20 cellular contexts compared by ENCODE assay signal in genomic region chr1:226993676-226994356, GRCh38. TPM values are rescaled to one million over a fixed set of nuclear protein-coding genes. Genes with fewer than 3 reads are reported as not detected.
DNase-seq lines count a peak whose midpoint lies in the region; ATAC-seq and TF ChIP-seq lines count a peak whose summit lies in the region.
"Had no signal": no experiment of that assay in that cellular context is flagged by ENCODE, and none has a peak within 500 bp of the region (broad histone marks: within the 10 kb centered on the region; RNA-seq: fewer than 3 reads in every experiment).

No MANE protein-coding gene starts in this region.

- no peaks in the 10 kb centered on the region; the same call in 1 of the 2 replicates for H3K36me3 ChIP-seq in GM23338 (ENCODE audit: insufficient read depth)
- H3K36me3 ChIP-seq in mammary epithelial cell (ENCODE audit: insufficient read depth, low read length), result peaks cover 8% of the 10 kb centered on the region

- H4K20me1 ChIP-seq in GM23338 (replicated peaks; ENCODE audit: insufficient read depth), result no peaks in the 10 kb centered on the region
- no peaks in the 10 kb centered on the region for H4K20me1 ChIP-seq in mammary epithelial cell (ENCODE audit: insufficient read depth, low read length)

- 0 out of 2 replicates have a peak overlapping the region, but pooled peaks have one; percentile 26 for H3K4me2 ChIP-seq in GM23338
- no peak overlapping the region for H3K4me2 ChIP-seq in mammary epithelial cell (ENCODE audit: insufficient read depth, low read depth, low read length)

- no peaks in the 10 kb centered on the region; the same call in 2 of the 3 replicates for H3K9me3 Mint-ChIP-seq in GM23338
- H3K9me3 Mint-ChIP-seq: activated T-cell treated with anti-CD3 and anti-CD28 coated beads, Interleukin-2, amount 50 U/mL, for 24 hours; natural killer cell had no signal

- in situ Hi-C loops in mammary epithelial cell (cut with MboI; ENCODE audit: low sequenced_read_pairs in 2 of 2), result no loop called here

- peaks cover 5% of the 10 kb centered on the region for H3K27me3 Mint-ChIP-seq in GM23338 (ENCODE audit: insufficient read depth, low read depth, poor library complexity)
- H3K27me3 Mint-ChIP-seq: activated T-cell treated with anti-CD3 and anti-CD28 coated beads, Interleukin-2, amount 50 U/mL, for 24 hours; T-helper 17 cell had no signal

- BruUV-seq in mammary epithelial cell (replicated peaks; lab: Mats Ljungman, UMichigan), result TSS peak; percentile 21

- H3K27ac Mint-ChIP-seq in GM23338, result peak overlapping the region; percentile 87
- H3K27ac Mint-ChIP-seq: activated T-cell treated with anti-CD3 and anti-CD28 coated beads, Interleukin-2, amount 50 U/mL, for 24 hours; natural killer cell had no signal

- ATAC-seq in GM23338, result peak; percentile 71
- ATAC-seq in left ventricle myocardium superior, result peak; percentile 70
- ATAC-seq in sciatic nerve, result peak; percentile 75
- no peak for ATAC-seq in HG03159 (IDR thresholded peaks at IDR 0.05; ENCODE audit: unreplicated experiment)
- no peak for ATAC-seq in HG02981 (IDR thresholded peaks at IDR 0.05; ENCODE audit: unreplicated experiment)
- ATAC-seq in HG03378 (IDR thresholded peaks at IDR 0.05; ENCODE audit: unreplicated experiment), result no peak
- ATAC-seq: lower lobe of right lung, natural killer cell, T-helper 17 cell had no signal

- H3K9me2 ChIP-seq in GM23338 (ENCODE audit: insufficient read depth), result no peaks in the 10 kb centered on the region

- H3K79me2 ChIP-seq in GM23338 (replicated peaks; ENCODE audit: insufficient read depth) (no peaks in the 10 kb centered on the region), mammary epithelial cell (ENCODE audit: insufficient read depth, low read length) (no peaks in the 10 kb centered on the region)

- WGBS in mammary epithelial cell (ENCODE audit: low coverage, missing lambda C conversion rate), result 87% methylated on average over 12 of the region's 16 CpGs

- H3K4me3 Mint-ChIP-seq in GM23338, result no peak overlapping the region; the same call in 2 of the 3 replicates
- H3K4me3 Mint-ChIP-seq: activated T-cell treated with anti-CD3 and anti-CD28 coated beads, Interleukin-2, amount 50 U/mL, for 24 hours; natural killer cell; T-helper 17 cell had no signal

- no peaks in the 10 kb centered on the region; the same call in 1 of the 2 replicates for H3F3A ChIP-seq in GM23338 (replicated peaks; ENCODE audit: low read depth)

- peaks cover 14% of the 10 kb centered on the region; the same call in 2 of the 3 replicates for H3K36me3 Mint-ChIP-seq in GM23338 (ENCODE audit: low read depth)
- H3K36me3 Mint-ChIP-seq: natural killer cell had no signal

- peak; percentile 26 for DNase-seq in GM23338 (ENCODE audit: low spot score)
- no peak for DNase-seq in mammary epithelial cell
- peak; percentile 47 for DNase-seq in left ventricle myocardium superior
- DNase-seq in sciatic nerve (ENCODE audit: low spot score), result peak; percentile 58
- DNase-seq in germinal center (ENCODE audit: low spot score), result no peak
- DNase-seq: activated CD4-positive, alpha-beta T cell treated with anti-CD3 and anti-CD28 coated beads for 1 hour; activated T-cell treated with anti-CD3 and anti-CD28 coated beads, Interleukin-2, amount 50 U/mL, for 24 hours; AML-193; DMS 273 treated with DMSO at 0.1 percent for 48 hours; erythroblast; lower lobe of right lung; natural killer cell; NCI-H2029 treated with DMSO at 0.1 percent for 48 hours; NCI-H69; stomach; T-helper 17 cell had no signal

- peaks cover 38% of the 10 kb centered on the region for H3K4me1 Mint-ChIP-seq in GM23338

- intact Hi-C loops in mammary epithelial cell (cut with micrococcal nuclease), result no loop called here
- intact Hi-C loops in left ventricle myocardium superior (cut with micrococcal nuclease), result no loop called here
- intact Hi-C loops in sciatic nerve (cut with DNase I), result no loop called here

- H3K27ac ChIP-seq in GM23338 (ENCODE audit: low read depth), result no peak overlapping the region
- no peak overlapping the region for H3K27ac ChIP-seq in mammary epithelial cell (ENCODE audit: insufficient read depth, low read depth, low read length)
- H3K27ac ChIP-seq: lower lobe of right lung had no signal

- dilution Hi-C loops in mammary epithelial cell (cut with HindIII; ENCODE audit: low sequenced_read_pairs), result no loop called here

- H2AFZ ChIP-seq in GM23338 (no peak overlapping the region), mammary epithelial cell (ENCODE audit: low read depth, low read length) (no peak overlapping the region)

- H3K4me1 ChIP-seq in GM23338 (ENCODE audit: insufficient read depth) (no peaks in the 10 kb centered on the region; the same call in 1 of the 2 replicates), mammary epithelial cell (ENCODE audit: insufficient read depth, low read length) (no peaks in the 10 kb centered on the region)

- no peaks in the 10 kb centered on the region for H3K27me3 ChIP-seq in GM23338 (ENCODE audit: insufficient read depth)
- H3K27me3 ChIP-seq in mammary epithelial cell (ENCODE audit: insufficient read depth, low read length), result no peaks in the 10 kb centered on the region
- H3K27me3 ChIP-seq: stomach had no signal

- H3K9ac ChIP-seq in mammary epithelial cell (ENCODE audit: insufficient read depth, low read length), result no peak overlapping the region

- H3K4me3 ChIP-seq in GM23338 (no peak overlapping the region), mammary epithelial cell (replicated peaks in 1 of 3; ENCODE audit: insufficient read depth in 1 of 3, low read depth in 2 of 3, low read length in 3 of 3) (no peak overlapping the region)
- H3K4me3 ChIP-seq: lower lobe of right lung, skin epidermis, stomach had no signal

- no peaks in the 10 kb centered on the region for H3K9me3 ChIP-seq in mammary epithelial cell (replicated peaks; ENCODE audit: insufficient read depth, low read length)
- H3K9me3 ChIP-seq: lower lobe of right lung, stomach had no signal

- TF ChIP-seq CTCF in GM23338 (conservative IDR thresholded peaks at IDR 0.05; ENCODE audit: low read depth in 2 of 2) (no peak), mammary epithelial cell (conservative IDR thresholded peaks at IDR 0.05 in 1 of 2, IDR thresholded peaks at IDR 0.05 in 1 of 2; ENCODE audit: extremely low read depth in 1 of 2, insufficient read depth in 1 of 2, low read depth in 1 of 2, low read length in 2 of 2) (no peak)

- CTCF ChIA-PET in mammary epithelial cell (lab: Charles Lee; ENCODE audit: low non-redundant PET), result no interaction called here

TF ChIP-seq in GM23338, 12 proteins besides CTCF, POLR2A, EP300 and RAD21 (continues in another document):
- TF ChIP-seq ZNF114 (CRISPR knock-in tag; IDR thresholded peaks at IDR 0.05) (no peak), CREB1 (CRISPR knock-in tag; IDR thresholded peaks at IDR 0.05; ENCODE audit: low read depth) (no peak), EZH2 (IDR thresholded peaks at IDR 0.05; ENCODE audit: low read depth, unreplicated experiment) (no peak)
- TF ChIP-seq, protein P1, sequence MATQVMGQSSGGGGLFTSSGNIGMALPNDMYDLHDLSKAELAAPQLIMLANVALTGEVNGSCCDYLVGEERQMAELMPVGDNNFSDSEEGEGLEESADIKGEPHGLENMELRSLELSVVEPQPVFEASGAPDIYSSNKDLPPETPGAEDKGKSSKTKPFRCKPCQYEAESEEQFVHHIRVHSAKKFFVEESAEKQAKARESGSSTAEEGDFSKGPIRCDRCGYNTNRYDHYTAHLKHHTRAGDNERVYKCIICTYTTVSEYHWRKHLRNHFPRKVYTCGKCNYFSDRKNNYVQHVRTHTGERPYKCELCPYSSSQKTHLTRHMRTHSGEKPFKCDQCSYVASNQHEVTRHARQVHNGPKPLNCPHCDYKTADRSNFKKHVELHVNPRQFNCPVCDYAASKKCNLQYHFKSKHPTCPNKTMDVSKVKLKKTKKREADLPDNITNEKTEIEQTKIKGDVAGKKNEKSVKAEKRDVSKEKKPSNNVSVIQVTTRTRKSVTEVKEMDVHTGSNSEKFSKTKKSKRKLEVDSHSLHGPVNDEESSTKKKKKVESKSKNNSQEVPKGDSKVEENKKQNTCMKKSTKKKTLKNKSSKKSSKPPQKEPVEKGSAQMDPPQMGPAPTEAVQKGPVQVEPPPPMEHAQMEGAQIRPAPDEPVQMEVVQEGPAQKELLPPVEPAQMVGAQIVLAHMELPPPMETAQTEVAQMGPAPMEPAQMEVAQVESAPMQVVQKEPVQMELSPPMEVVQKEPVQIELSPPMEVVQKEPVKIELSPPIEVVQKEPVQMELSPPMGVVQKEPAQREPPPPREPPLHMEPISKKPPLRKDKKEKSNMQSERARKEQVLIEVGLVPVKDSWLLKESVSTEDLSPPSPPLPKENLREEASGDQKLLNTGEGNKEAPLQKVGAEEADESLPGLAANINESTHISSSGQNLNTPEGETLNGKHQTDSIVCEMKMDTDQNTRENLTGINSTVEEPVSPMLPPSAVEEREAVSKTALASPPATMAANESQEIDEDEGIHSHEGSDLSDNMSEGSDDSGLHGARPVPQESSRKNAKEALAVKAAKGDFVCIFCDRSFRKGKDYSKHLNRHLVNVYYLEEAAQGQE (IDR thresholded peaks at IDR 0.05; ENCODE audit: unreplicated experiment), result no peak

RNA-seq across cellular contexts. Expression of gene COQ8A, which starts 53.7 kb away (rescaled TPM):
- 37.4 TPM in 2 replicates for total RNA-seq in GM23338 (2014; rRNA removed; shearing (Covaris generic))
- polyA plus RNA-seq in GM23338 (2016; fragmentation: Nextera tagmentation; extraction: Ambion mirVana) (25.2 and 28.5 TPM in 2 replicates), mammary epithelial cell (8.7 TPM)
- total RNA-seq in mammary epithelial cell (1 to 10 TPM; 5.5 to 7.1 TPM), left ventricle myocardium superior (438 TPM), sciatic nerve (32.4 TPM)
- 11.7 TPM for polyA minus RNA-seq in mammary epithelial cell

Comparison
In these comparisons a context has a peak if more than half of its experiments do, and no peak if none do; other contexts are left out.
1. ATAC-seq: peak in GM23338 (single experiment), left ventricle myocardium superior (single experiment) and sciatic nerve (single experiment); none in HG03159 (single experiment), HG02981 (single experiment) and HG03378 (single experiment).
2. DNase-seq: peak in GM23338 (single experiment), left ventricle myocardium superior (single experiment) and sciatic nerve (single experiment); none in mammary epithelial cell (single experiment) and germinal center (single experiment).
3. RNA of gene COQ8A, which starts 53.7 kb away (total RNA-seq): 438 TPM in left ventricle myocardium superior (single experiment); 37.4 TPM in GM23338, 32.4 TPM in sciatic nerve (single experiment) and 5.5 to 7.1 TPM in mammary epithelial cell; every median in the first group is over 10 times any median in the second.